Comparison of ENCODE assay signal across 14 cellular contexts in genomic region chr6:53730767-53731166, GRCh38.
"Had no signal": no experiment of that assay in that cellular context is flagged by ENCODE, and none has a peak within 500 bp of the region (broad histone marks: within the 10 kb centered on the region; RNA-seq: fewer than 3 reads in every experiment).

No MANE protein-coding gene starts in this region.

- H3K9me3 ChIP-seq: lower lobe of right lung, mucosa of descending colon, prostate gland, upper lobe of left lung had no signal

- DNase-seq: activated CD4-positive, alpha-beta memory T cell treated with anti-CD3 and anti-CD28 coated beads for 36 hours; activated gamma-delta T cell; activated T-cell treated with anti-CD3 and anti-CD28 coated beads, Interleukin-2, amount 50 U/mL, for 4 hours; lower lobe of right lung; mucosa of descending colon; naive thymus-derived CD8-positive, alpha-beta T cell; stimulated activated CD4-positive, alpha-beta T cell treated with anti-CD3 and anti-CD28 coated beads, Interleukin-2, amount 100 ng/mL, for 24 hours; stimulated activated naive B cell treated with anti-CD40 and anti-IgM and Interleukin-4, amounts not matched to agents 10 μg/mL and 1 μg/mL and 100 μg/mL, for 72 hours; T-cell; T1000; upper lobe of left lung had no signal

- H3K4me3 ChIP-seq: lower lobe of right lung, mucosa of descending colon, prostate gland, upper lobe of left lung had no signal

- H3K27ac ChIP-seq: lower lobe of right lung, prostate gland, upper lobe of left lung, VCaP had no signal

- H3K27me3 ChIP-seq: upper lobe of left lung had no signal

- ATAC-seq: activated T-cell treated with anti-CD3 and anti-CD28 coated beads, Interleukin-2, amount 50 U/mL, for 4 hours; lower lobe of right lung; mucosa of descending colon; naive thymus-derived CD8-positive, alpha-beta T cell; sciatic nerve; stimulated activated naive B cell treated with anti-CD40 and anti-IgM and Interleukin-4, amounts not matched to agents 10 μg/mL and 1 μg/mL and 100 μg/mL, for 72 hours; T-cell had no signal

- H3K4me1 ChIP-seq: prostate gland had no signal

- H3K36me3 ChIP-seq: lower lobe of right lung, prostate gland, upper lobe of left lung had no signal
